Comparison of ENCODE assay signal across 8 cellular contexts in genomic region chr2:74498500-74499268, GRCh38. TPM values are rescaled to one million over a fixed set of nuclear protein-coding genes. Genes with fewer than 3 reads are reported as not detected.
DNase-seq lines count a peak whose midpoint lies in the region; ATAC-seq, FAIRE-seq and TF ChIP-seq lines count a peak whose summit lies in the region.

No MANE protein-coding gene starts in this region.

- H3K27me3 Mint-ChIP-seq in activated CD8-positive, alpha-beta T cell treated with anti-CD3 and anti-CD28 coated beads, Interleukin-2, amount 10 ng/mL, durations not matched to agents 7 days and 5 days (ENCODE audit: low read depth) = peaks cover 41% of the 10 kb centered on the region
- peaks cover 50% of the 10 kb centered on the region for H3K27me3 Mint-ChIP-seq in stimulated activated memory B cell treated with anti-CD40 and anti-IgM and Interleukin-4, amounts not matched to agents 10 μg/mL and 1 μg/mL and 100 μg/mL, for 72 hours

- peak; percentile 56 for DNase-seq in Right ventricle myocardium inferior (ENCODE audit: missing footprints)
- DNase-seq in left ventricle myocardium superior = no peak
- DNase-seq in activated CD8-positive, alpha-beta T cell treated with anti-CD3 and anti-CD28 coated beads, Interleukin-2, amount 10 ng/mL, durations not matched to agents 7 days and 5 days = peak; percentile 49
- DNase-seq in HTR-8/SVneo (ENCODE audit: insufficient read length, low spot score) = no peak
- DNase-seq in anterior cingulate cortex (lab: John Stamatoyannopoulos, UW) = no peak
- no peak for DNase-seq in body of pancreas

- POLR2A ChIA-PET in activated CD8-positive, alpha-beta T cell treated with anti-CD3 and anti-CD28 coated beads, Interleukin-2, amount 10 ng/mL, durations not matched to agents 7 days and 5 days (lab: Charles Lee) = interaction anchor here (1.0 to 1.5 kb wide), 7 partner anchors 10 to 77 kb away, joined by 4 to 6 read pairs (median 4); partner anchors contain the start of genes AUP1, CCDC142, HTRA2 and MRPL53

- peaks cover 2% of the 10 kb centered on the region for H3K36me3 ChIP-seq in iPS-18a (ENCODE audit: control insufficient read depth, low read depth, low read length)
- H3K36me3 ChIP-seq in body of pancreas (replicated peaks in 1 of 2; ENCODE audit: insufficient read depth in 1 of 2, low read depth in 2 of 2) = no peaks in the 10 kb centered on the region

- H3K9me3 Mint-ChIP-seq in activated CD8-positive, alpha-beta T cell treated with anti-CD3 and anti-CD28 coated beads, Interleukin-2, amount 10 ng/mL, durations not matched to agents 7 days and 5 days (ENCODE audit: insufficient read depth) = no peaks in the 10 kb centered on the region
- no peaks in the 10 kb centered on the region for H3K9me3 Mint-ChIP-seq in stimulated activated memory B cell treated with anti-CD40 and anti-IgM and Interleukin-4, amounts not matched to agents 10 μg/mL and 1 μg/mL and 100 μg/mL, for 72 hours

- peaks cover 45% of the 10 kb centered on the region for H3K4me1 Mint-ChIP-seq in activated CD8-positive, alpha-beta T cell treated with anti-CD3 and anti-CD28 coated beads, Interleukin-2, amount 10 ng/mL, durations not matched to agents 7 days and 5 days (ENCODE audit: low read depth)
- peaks cover 49% of the 10 kb centered on the region for H3K4me1 Mint-ChIP-seq in stimulated activated memory B cell treated with anti-CD40 and anti-IgM and Interleukin-4, amounts not matched to agents 10 μg/mL and 1 μg/mL and 100 μg/mL, for 72 hours

- no peak for FAIRE-seq in HTR-8/SVneo (lab: Jason Lieb, UNC)

- H3K27ac ChIP-seq in iPS-18a (ENCODE audit: low read length) (no peak overlapping the region), body of pancreas (no peak overlapping the region)

- TF ChIP-seq CTCF in body of pancreas (IDR thresholded peaks at IDR 0.05) = no peak

- H3K9ac ChIP-seq in iPS-18a (ENCODE audit: low read length) = no peak overlapping the region

- H3K27me3 ChIP-seq in iPS-18a (ENCODE audit: control insufficient read depth, insufficient read depth, low read length) (peaks cover 89% of the 10 kb centered on the region), body of pancreas (peaks cover 0 to 5% of the 10 kb centered on the region in 2 donors)

- H3K27ac Mint-ChIP-seq in activated CD8-positive, alpha-beta T cell treated with anti-CD3 and anti-CD28 coated beads, Interleukin-2, amount 10 ng/mL, durations not matched to agents 7 days and 5 days = peak overlapping the region; percentile 83
- H3K27ac Mint-ChIP-seq in stimulated activated memory B cell treated with anti-CD40 and anti-IgM and Interleukin-4, amounts not matched to agents 10 μg/mL and 1 μg/mL and 100 μg/mL, for 72 hours = peak overlapping the region; percentile 2

- H3K4me3 ChIP-seq in iPS-18a (ENCODE audit: low read length) (peak overlapping the region; percentile 55), body of pancreas (peak overlapping the region in 1 of 2 donors; percentile 8)

- H3K4me3 Mint-ChIP-seq in activated CD8-positive, alpha-beta T cell treated with anti-CD3 and anti-CD28 coated beads, Interleukin-2, amount 10 ng/mL, durations not matched to agents 7 days and 5 days = peak overlapping the region; percentile 80
- peak overlapping the region; percentile 74 for H3K4me3 Mint-ChIP-seq in stimulated activated memory B cell treated with anti-CD40 and anti-IgM and Interleukin-4, amounts not matched to agents 10 μg/mL and 1 μg/mL and 100 μg/mL, for 72 hours

- CTCF ChIA-PET in activated CD8-positive, alpha-beta T cell treated with anti-CD3 and anti-CD28 coated beads, Interleukin-2, amount 10 ng/mL, durations not matched to agents 7 days and 5 days (lab: Charles Lee) = interaction anchor here (0.7 to 6.4 kb wide), 8 partner anchors 9 to 88 kb away, joined by 3 to 28 read pairs (median 4); partner anchors contain the start of genes AUP1, CCDC142, PCGF1 and TTC31

- intact Hi-C loops in Right ventricle myocardium inferior (cut with DNase I) (no loop called here), left ventricle myocardium superior (cut with micrococcal nuclease) (no loop called here), body of pancreas (cut with DNase I) (no loop called here)

- no peak for ATAC-seq in Right ventricle myocardium inferior
- no peak for ATAC-seq in left ventricle myocardium superior
- ATAC-seq in activated CD8-positive, alpha-beta T cell treated with anti-CD3 and anti-CD28 coated beads, Interleukin-2, amount 10 ng/mL, durations not matched to agents 7 days and 5 days = peak; percentile 37
- ATAC-seq in stimulated activated memory B cell treated with anti-CD40 and anti-IgM and Interleukin-4, amounts not matched to agents 10 μg/mL and 1 μg/mL and 100 μg/mL, for 72 hours = peak; percentile 41
- ATAC-seq in body of pancreas = no peak

- no peak for TF ChIP-seq POLR2A in body of pancreas (IDR thresholded peaks at IDR 0.05)

- peaks cover 21% of the 10 kb centered on the region for H3K36me3 Mint-ChIP-seq in activated CD8-positive, alpha-beta T cell treated with anti-CD3 and anti-CD28 coated beads, Interleukin-2, amount 10 ng/mL, durations not matched to agents 7 days and 5 days (ENCODE audit: low read depth)
- H3K36me3 Mint-ChIP-seq in stimulated activated memory B cell treated with anti-CD40 and anti-IgM and Interleukin-4, amounts not matched to agents 10 μg/mL and 1 μg/mL and 100 μg/mL, for 72 hours = peaks cover 8% of the 10 kb centered on the region

- H3K4me1 ChIP-seq in iPS-18a (ENCODE audit: control insufficient read depth, low read depth, low read length) (peaks cover 33% of the 10 kb centered on the region), body of pancreas (peaks cover 45% of the 10 kb centered on the region)

- 5 to 7% methylated on average over 39 to 41 of the region's 41 CpGs for WGBS in body of pancreas, 2 donors

- H3K9me3 ChIP-seq in iPS-18a (ENCODE audit: control insufficient read depth, low read depth, low read length) (no peaks in the 10 kb centered on the region), body of pancreas (no peaks in the 10 kb centered on the region)

RNA-seq across cellular contexts. Expression of gene LBX2, which starts 0.7 kb away (rescaled TPM):
- total RNA-seq in Right ventricle myocardium inferior (0.43 TPM), left ventricle myocardium superior (0.52 TPM), body of pancreas (1 to 10 TPM; 2.3 to 7.6 TPM)
- under 1 TPM; 0.32 to 0.68 TPM for total RNA-seq in activated CD8-positive, alpha-beta T cell treated with anti-CD3 and anti-CD28 coated beads, Interleukin-2, amount 10 ng/mL, durations not matched to agents 7 days and 5 days

RNA-seq across cellular contexts. Expression of gene PCGF1, which starts 8.8 kb away (rescaled TPM):
- total RNA-seq in Right ventricle myocardium inferior (26.7 TPM), left ventricle myocardium superior (26.8 TPM), body of pancreas (10 to 100 TPM; 16.5 to 22.3 TPM)
- 10 to 100 TPM; 20.3 to 28.5 TPM for total RNA-seq in activated CD8-positive, alpha-beta T cell treated with anti-CD3 and anti-CD28 coated beads, Interleukin-2, amount 10 ng/mL, durations not matched to agents 7 days and 5 days

RNA-seq across cellular contexts. Expression of gene TLX2, which starts 15.6 kb away (rescaled TPM):
- total RNA-seq in Right ventricle myocardium inferior (not detected), left ventricle myocardium superior (not detected), body of pancreas (not detected)
- total RNA-seq in activated CD8-positive, alpha-beta T cell treated with anti-CD3 and anti-CD28 coated beads, Interleukin-2, amount 10 ng/mL, durations not matched to agents 7 days and 5 days = under 1 TPM; 0.34 to 0.44 TPM

RNA-seq across cellular contexts. Expression of gene TTC31, which starts 15.8 kb away (rescaled TPM):
- 12.2 TPM for total RNA-seq in Right ventricle myocardium inferior
- 9.4 TPM for total RNA-seq in left ventricle myocardium superior
- total RNA-seq in activated CD8-positive, alpha-beta T cell treated with anti-CD3 and anti-CD28 coated beads, Interleukin-2, amount 10 ng/mL, durations not matched to agents 7 days and 5 days = 10 to 100 TPM; 38.3 to 40.0 TPM
- 10 to 100 TPM; 26.5 to 28.3 TPM for total RNA-seq in body of pancreas

RNA-seq across cellular contexts. Expression of gene CCDC142, which starts 15.9 kb away (rescaled TPM):
- total RNA-seq in Right ventricle myocardium inferior = 8.3 TPM
- 6.6 TPM for total RNA-seq in left ventricle myocardium superior
- total RNA-seq in activated CD8-positive, alpha-beta T cell treated with anti-CD3 and anti-CD28 coated beads, Interleukin-2, amount 10 ng/mL, durations not matched to agents 7 days and 5 days = 10 to 100 TPM; 22.5 to 26.7 TPM
- total RNA-seq in body of pancreas = 10 to 100 TPM; 20.5 to 39.2 TPM

Comparison
In these comparisons a context has a peak if more than half of its experiments do, and no peak if none do; other contexts are left out.
1. DNase-seq: peak in Right ventricle myocardium inferior (single experiment) and activated CD8-positive, alpha-beta T cell treated with anti-CD3 and anti-CD28 coated beads, Interleukin-2, amount 10 ng/mL, durations not matched to agents 7 days and 5 days (single experiment); none in left ventricle myocardium superior (single experiment), HTR-8/SVneo (single experiment), anterior cingulate cortex (0 of 58) and body of pancreas (0 of 4).
2. ATAC-seq: peak in activated CD8-positive, alpha-beta T cell treated with anti-CD3 and anti-CD28 coated beads, Interleukin-2, amount 10 ng/mL, durations not matched to agents 7 days and 5 days (single experiment) and stimulated activated memory B cell treated with anti-CD40 and anti-IgM and Interleukin-4, amounts not matched to agents 10 μg/mL and 1 μg/mL and 100 μg/mL, for 72 hours (single experiment); none in Right ventricle myocardium inferior (single experiment), left ventricle myocardium superior (single experiment) and body of pancreas (single experiment).